Comparison of ENCODE assay signal across 8 cellular contexts in the genomic region with DNA sequence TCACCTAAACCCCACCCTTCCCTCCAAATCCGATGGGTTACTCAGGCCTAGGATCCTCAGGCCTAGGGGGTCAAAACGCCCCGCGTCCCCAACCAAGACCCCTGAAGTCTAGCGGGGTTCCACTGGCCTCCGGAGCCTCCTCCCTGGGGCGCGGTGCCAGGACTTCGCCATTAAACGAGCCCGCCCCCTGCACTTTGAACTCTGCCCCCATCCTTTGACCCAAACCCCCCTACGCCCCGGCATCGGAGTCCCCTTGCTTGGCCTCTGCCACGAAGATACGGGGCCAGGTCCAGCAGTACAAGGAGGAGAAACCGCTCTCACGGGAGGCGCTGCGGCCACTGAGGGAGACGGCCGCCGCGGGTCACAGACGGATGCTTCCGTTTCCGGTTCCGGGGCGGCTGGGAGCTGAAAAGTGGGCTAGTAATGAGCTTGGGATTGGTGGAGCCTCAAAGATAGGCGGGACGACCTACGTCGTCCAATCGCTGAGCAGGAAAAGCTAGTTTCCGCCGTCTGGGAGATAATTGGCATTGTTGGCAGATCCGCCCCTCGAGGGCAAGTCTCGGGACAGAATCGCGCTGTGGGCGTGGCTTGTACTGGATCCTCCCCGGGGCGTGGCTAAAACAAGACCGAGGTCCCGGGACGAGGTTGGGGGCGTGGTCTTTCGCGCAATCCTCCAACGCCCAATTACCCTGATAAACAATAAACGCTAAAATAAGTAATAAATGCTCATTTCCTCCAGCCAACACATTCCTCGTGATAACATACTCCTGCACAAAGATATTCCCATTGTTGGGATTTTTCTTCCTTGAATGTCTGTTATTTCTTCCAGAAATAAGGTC. TPM values are rescaled to one million over a fixed set of nuclear protein-coding genes. Genes with fewer than 3 reads are reported as not detected.
DNase-seq lines count a peak whose midpoint lies in the region; ATAC-seq, FAIRE-seq and TF ChIP-seq lines count a peak whose summit lies in the region.

No MANE protein-coding gene starts in this region.

- peak overlapping the region; percentile 96 for H3K27ac ChIP-seq in cingulate gyrus (ENCODE audit: low read depth, low read length)

- H3K4me1 ChIP-seq in BE2C: no peaks in the 10 kb centered on the region; the same call in none of the 2 replicates

- no peak for TF ChIP-seq CTCF in BE2C (IDR thresholded peaks at IDR 0.05; ENCODE audit: low read depth, low read length)
- no peak for TF ChIP-seq CTCF in kidney epithelial cell (IDR thresholded peaks at IDR 0.05; ENCODE audit: insufficient read depth, low read length, poor library complexity, severe bottlenecking)

- H3K9me3 ChIP-seq in BE2C: no peaks in the 10 kb centered on the region

- H3K36me3 ChIP-seq in BE2C: no peaks in the 10 kb centered on the region
- H3K36me3 ChIP-seq in kidney epithelial cell (ENCODE audit: control insufficient read depth, insufficient read depth, low read length): no peaks in the 10 kb centered on the region

- no peaks in the 10 kb centered on the region for H3K27me3 ChIP-seq in BE2C
- H3K27me3 ChIP-seq in kidney epithelial cell (ENCODE audit: control insufficient read depth, insufficient read depth, low read length): no peaks in the 10 kb centered on the region

- DNase-seq in BE2C (peak; percentile 100), GM19239 (ENCODE audit: insufficient read length, low spot score) (peak; percentile 93), NCI-H510A treated with DMSO at 0.1 percent for 48 hours (lab: John Stamatoyannopoulos, UW) (peak; percentile 94), kidney epithelial cell (ENCODE audit: low read depth) (peak; percentile 97)
- peak; percentile 99 to 100 for DNase-seq in activated CD4-positive, alpha-beta T cell treated with anti-CD3 and anti-CD28 coated beads for 4 hours
- DNase-seq in stimulated activated CD4-positive, alpha-beta T cell treated with anti-CD3 and anti-CD28 coated beads, Interleukin-15, amount 100 ng/mL, for 24 hours: peak; percentile 100

- peak; percentile 99 for FAIRE-seq in GM19239 (lab: Jason Lieb, UNC)

- H3K4me3 ChIP-seq in BE2C (ENCODE audit: low read depth, low read length): peak overlapping the region; percentile 85
- H3K4me3 ChIP-seq in kidney epithelial cell (ENCODE audit: low read depth, low read length): peak overlapping the region; percentile 85

- peak; percentile 91 for ATAC-seq in HG03442 (IDR thresholded peaks at IDR 0.05; ENCODE audit: unreplicated experiment)

RNA-seq across cellular contexts. Expression of a gene that starts 5.7 kb away (rescaled TPM):
- 19.6 TPM for polyA plus RNA-seq in BE2C (2012; ENCODE audit: insufficient read depth, insufficient read length, low read depth)
- 3.1 and 5.0 TPM in 2 replicates for total RNA-seq in kidney epithelial cell

RNA-seq across cellular contexts. Expression of a gene that starts 26.9 kb away (rescaled TPM):
- 5.9 TPM for polyA plus RNA-seq in BE2C (2012; ENCODE audit: insufficient read depth, insufficient read length, low read depth)
- 0.50 and 2.2 TPM in 2 replicates for total RNA-seq in kidney epithelial cell

RNA-seq across cellular contexts. Expression of a gene that starts 49.8 kb away (rescaled TPM):
- polyA plus RNA-seq in BE2C (2012; ENCODE audit: insufficient read depth, insufficient read length, low read depth): 9.4 TPM
- 1.6 and 3.0 TPM in 2 replicates for total RNA-seq in kidney epithelial cell

Comparison
In these comparisons a context has a peak if more than half of its experiments do, and no peak if none do; other contexts are left out.
1. Peak in every context shown above with its lines: DNase-seq, ATAC-seq, H3K4me3 ChIP-seq and H3K27ac ChIP-seq.